In the genomic region with DNA sequence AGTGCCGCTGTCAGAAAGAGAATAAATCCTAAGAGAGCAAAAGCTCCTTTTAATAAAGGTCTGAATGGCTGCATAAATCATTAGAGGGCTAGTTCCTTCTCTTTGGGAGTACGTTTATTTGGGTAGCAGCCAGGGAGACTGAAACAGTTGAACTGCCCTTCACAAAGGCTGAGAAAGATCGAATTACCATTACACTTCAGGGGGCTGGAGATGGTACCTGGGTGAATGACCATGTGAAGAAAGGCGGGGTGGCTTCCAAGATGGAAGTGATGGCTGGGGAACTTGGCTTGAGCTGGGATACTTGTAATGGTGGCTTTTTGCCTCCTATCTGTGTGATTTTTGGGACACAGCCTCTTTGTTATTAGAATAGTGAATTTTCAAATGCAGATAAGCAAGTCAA, we compare ENCODE assay signal across 20 cellular contexts. TPM values are rescaled to one million over a fixed set of nuclear protein-coding genes. Genes with fewer than 3 reads are reported as not detected.
DNase-seq lines count a peak whose midpoint lies in the region; TF ChIP-seq lines count a peak whose summit lies in the region.
"Had no signal": no experiment of that assay in that cellular context is flagged by ENCODE, and none has a peak within 500 bp of the region (broad histone marks: within the 10 kb centered on the region; RNA-seq: fewer than 3 reads in every experiment).

No MANE protein-coding gene starts in this region.

- intact Hi-C loops in stomach (cut with DNase I; ENCODE audit: low total_unique reads): no loop called here
- intact Hi-C loops in ascending aorta (cut with DNase I): loop anchor here (5.0 to 10.0 kb wide), 2 partner anchors 137 to 290 kb away; partner anchors contain the start of gene BICD1

- DNase-seq in NCI-H2107 treated with DMSO at 0.1 percent for 48 hours (lab: John Stamatoyannopoulos, UW; ENCODE audit: unreplicated experiment): peak; percentile 64
- no peak for DNase-seq in NCI-H2107 (lab: John Stamatoyannopoulos, UW)
- peak; percentile 57 for DNase-seq in NCI-H128 (lab: John Stamatoyannopoulos, UW; ENCODE audit: unreplicated experiment)
- DNase-seq in astrocyte of the hippocampus (ENCODE audit: low read depth, low spot score): peak; percentile 8
- no peak for DNase-seq in stomach
- no peak for DNase-seq in ascending aorta (ENCODE audit: low spot score in 2 of 2)
- DNase-seq in KBM-7: no peak
- no peak for DNase-seq in putamen (ENCODE audit: low spot score)
- DNase-seq: activated CD4-positive, alpha-beta T cell treated with anti-CD3 and anti-CD28 coated beads for 4 hours; activated naive CD4-positive, alpha-beta T cell treated with anti-CD3 and anti-CD28 coated beads, Interleukin-2, amount 10 ng/mL, durations not matched to agents 7 days and 5 days; brain microvascular endothelial cell; GDM1; lower lobe of right lung; MV-4-11; naive thymus-derived CD4-positive, alpha-beta T cell; NCI-H510A; PC-3; stimulated activated naive B cell treated with anti-CD40 and anti-IgM and Interleukin-4, amounts not matched to agents 10 μg/mL and 1 μg/mL and 100 μg/mL, for 72 hours; T-helper 9 cell; trophoblast cell had no signal

- TF ChIP-seq CTCF in stomach (IDR thresholded peaks at IDR 0.05) (no peak), ascending aorta (IDR thresholded peaks at IDR 0.05) (no peak)

- H3K4me1 ChIP-seq in stomach: peaks cover 4 to 30% (median 21%) of the 10 kb centered on the region in 4 donors
- no peaks in the 10 kb centered on the region for H3K4me1 ChIP-seq in ascending aorta

- H3K4me3 ChIP-seq in stomach (no peak overlapping the region), ascending aorta (no peak overlapping the region)
- H3K4me3 ChIP-seq: lower lobe of right lung had no signal

- H3K9me3 ChIP-seq in stomach (no peaks in the 10 kb centered on the region), ascending aorta (no peaks in the 10 kb centered on the region)
- H3K9me3 ChIP-seq: lower lobe of right lung had no signal

- H3K36me3 ChIP-seq in stomach: no peaks in the 10 kb centered on the region
- no peaks in the 10 kb centered on the region for H3K36me3 ChIP-seq in ascending aorta
- H3K36me3 ChIP-seq: brain microvascular endothelial cell, lower lobe of right lung had no signal

- 47 to 59% (median 53%) methylated on average over 4 of the region's 4 CpGs for WGBS in stomach, 5 donors

- no peak for TF ChIP-seq EP300 in stomach (IDR thresholded peaks at IDR 0.05)

- H3K27me3 ChIP-seq in stomach (peaks cover 0 to 15% (median 5%) of the 10 kb centered on the region in 3 donors), ascending aorta (no peaks in the 10 kb centered on the region)
- H3K27me3 ChIP-seq: brain microvascular endothelial cell had no signal

- in situ Hi-C loops in KBM-7 (cut with MboI; ENCODE audit: low pct_unique_long_range_greater_than_20kb, low sequenced_read_pairs): no loop called here

- H3K27ac ChIP-seq in stomach: peak overlapping the region in 3 of 5 donors; percentile 49 to 93 (median 91)
- H3K27ac ChIP-seq in ascending aorta: peak overlapping the region in 1 of 2 donors; percentile 27
- H3K27ac ChIP-seq: brain microvascular endothelial cell had no signal

- TF ChIP-seq POLR2A in stomach (IDR thresholded peaks at IDR 0.05): no peak

RNA-seq across cellular contexts. Expression of gene FGD4, which starts 1.7 kb away (rescaled TPM):
- total RNA-seq in stomach: 100 to 1,000 TPM in 4 of 5 donors, 10 to 100 TPM in 1; 57.6 to 138 (median 131) TPM
- polyA plus RNA-seq in stomach: 10 to 100 TPM in 1 of 3 donors, 1 to 10 TPM in 2; 5.5 to 11.0 (median 9.0) TPM
- total RNA-seq in ascending aorta: 47.5 TPM

Comparison
In these comparisons a context has a peak if more than half of its experiments do, and no peak if none do; other contexts are left out.
1. DNase-seq: peak in NCI-H2107 treated with DMSO at 0.1 percent for 48 hours (single experiment), NCI-H128 (single experiment) and astrocyte of the hippocampus (single experiment); none in NCI-H2107 (single experiment), stomach (single experiment), ascending aorta (0 of 2), KBM-7 (single experiment) and putamen (single experiment).